ENCODE assay signal across 24 cellular contexts in genomic region chr6:167748458-167749379, GRCh38.
DNase-seq lines count a peak whose midpoint lies in the region; ATAC-seq, FAIRE-seq and TF ChIP-seq lines count a peak whose summit lies in the region.
"Had no signal": no experiment of that assay in that cellular context is flagged by ENCODE, and none has a peak within 500 bp of the region (broad histone marks: within the 10 kb centered on the region; RNA-seq: fewer than 3 reads in every experiment).

No MANE protein-coding gene starts in this region.

- no peak overlapping the region for H3K4me3 Mint-ChIP-seq in astrocyte (ENCODE audit: unreplicated experiment)
- H3K4me3 Mint-ChIP-seq: activated naive CD8-positive, alpha-beta T cell treated with anti-CD3 and anti-CD28 coated beads, Interleukin-2, amount 10 ng/mL, durations not matched to agents 7 days and 5 days; B cell; H9; T-helper 17 cell had no signal

- FAIRE-seq in astrocyte (lab: Jason Lieb, UNC): no peak
- FAIRE-seq: endothelial cell of umbilical vein, islet of Langerhans had no signal

- H3K36me3 Mint-ChIP-seq in astrocyte (ENCODE audit: low read depth, unreplicated experiment): no peaks in the 10 kb centered on the region
- H3K36me3 Mint-ChIP-seq: activated naive CD8-positive, alpha-beta T cell treated with anti-CD3 and anti-CD28 coated beads, Interleukin-2, amount 10 ng/mL, durations not matched to agents 7 days and 5 days had no signal

- DNase-seq in ELF-1 (ENCODE audit: low read depth, low spot score) (peak; percentile 58), astrocyte (ENCODE audit: low read depth) (no peak), left kidney (ENCODE audit: low read depth, low spot score) (peak; percentile 39), osteoblast (ENCODE audit: insufficient read length, low spot score, missing footprints) (peak; percentile 32), SJCRH30 (no peak), NOMO-1 treated with DMSO at 0.1 percent for 48 hours (lab: John Stamatoyannopoulos, UW; ENCODE audit: unreplicated experiment) (no peak)
- DNase-seq in stimulated activated CD4-positive, alpha-beta T cell treated with anti-CD3 and anti-CD28 coated beads, Interleukin-1b, Interleukin-23, amount 100 ng/mL, for 48 hours: no peak
- DNase-seq: activated effector memory CD4-positive, alpha-beta T cell treated with anti-CD3 and anti-CD28 coated beads, Interleukin-2, amount 50 U/mL, for 16 hours; activated naive CD8-positive, alpha-beta T cell treated with anti-CD3 and anti-CD28 coated beads, Interleukin-2, amount 10 ng/mL, durations not matched to agents 7 days and 5 days; DMS153; H9; NCI-H1092 treated with DMSO at 0.1 percent for 48 hours; NCI-H187 treated with DMSO at 0.1 percent for 48 hours; NCI-H526; RPMI8226; stimulated activated CD8-positive, alpha-beta memory T cell treated with anti-CD3 and anti-CD28 coated beads, Interleukin-4, amount 100 ng/mL, for 48 hours; T-helper 17 cell; transverse colon had no signal

- no peaks in the 10 kb centered on the region for H4K20me1 ChIP-seq in astrocyte (ENCODE audit: insufficient read depth, low read length)
- no peaks in the 10 kb centered on the region for H4K20me1 ChIP-seq in osteoblast (ENCODE audit: insufficient read depth, low read length)

- no peaks in the 10 kb centered on the region for H3K79me2 ChIP-seq in astrocyte (ENCODE audit: insufficient read depth, low read length)
- no peaks in the 10 kb centered on the region for H3K79me2 ChIP-seq in osteoblast (ENCODE audit: insufficient read depth, low read length)

- H3K27ac ChIP-seq in astrocyte (ENCODE audit: low read depth, low read length) (no peak overlapping the region), osteoblast (ENCODE audit: low read depth, low read length) (no peak overlapping the region), SJCRH30 (no peak overlapping the region)
- H3K27ac ChIP-seq: neutrophil, skin epidermis had no signal

- H3K4me1 Mint-ChIP-seq in astrocyte (ENCODE audit: low read depth, unreplicated experiment): peaks cover 8% of the 10 kb centered on the region
- H3K4me1 Mint-ChIP-seq: B cell, T-helper 17 cell had no signal

- no peak for ATAC-seq in GM18511 (IDR thresholded peaks at IDR 0.05; ENCODE audit: unreplicated experiment)
- ATAC-seq: T-helper 17 cell had no signal

- no peak for TF ChIP-seq CTCF in astrocyte (IDR thresholded peaks at IDR 0.05; ENCODE audit: insufficient read depth, low read depth, low read length)
- no peak for TF ChIP-seq CTCF in osteoblast (IDR thresholded peaks at IDR 0.05; ENCODE audit: extremely low read depth, low read depth, low read length)

- H3K4me2 ChIP-seq in astrocyte (ENCODE audit: low read length) (no peak overlapping the region), osteoblast (ENCODE audit: insufficient read depth, low read length) (no peak overlapping the region)

- H2AFZ ChIP-seq in astrocyte (ENCODE audit: low read depth, low read length): no peak overlapping the region
- no peak overlapping the region for H2AFZ ChIP-seq in osteoblast (ENCODE audit: low read length)

- H3K27me3 ChIP-seq in astrocyte (ENCODE audit: insufficient read depth, low read length) (no peaks in the 10 kb centered on the region), osteoblast (ENCODE audit: insufficient read depth, low read length) (no peaks in the 10 kb centered on the region), SJCRH30 (no peaks in the 10 kb centered on the region)
- H3K27me3 ChIP-seq: neutrophil, transverse colon had no signal

- H3K27me3 Mint-ChIP-seq in astrocyte (ENCODE audit: low read depth, unreplicated experiment): peaks cover 12% of the 10 kb centered on the region

- H3K36me3 ChIP-seq in astrocyte (ENCODE audit: insufficient read depth, low read length) (no peaks in the 10 kb centered on the region), osteoblast (ENCODE audit: insufficient read depth, low read length) (no peaks in the 10 kb centered on the region), SJCRH30 (no peaks in the 10 kb centered on the region)
- H3K36me3 ChIP-seq: neutrophil, transverse colon had no signal

- no peaks in the 10 kb centered on the region for H3K4me1 ChIP-seq in astrocyte (ENCODE audit: insufficient read depth, low read length)
- no peaks in the 10 kb centered on the region for H3K4me1 ChIP-seq in osteoblast (ENCODE audit: insufficient read depth, low read length)
- no peaks in the 10 kb centered on the region for H3K4me1 ChIP-seq in SJCRH30

- H3K27ac Mint-ChIP-seq in astrocyte (ENCODE audit: unreplicated experiment): peak overlapping the region; percentile 44
- H3K27ac Mint-ChIP-seq: activated naive CD8-positive, alpha-beta T cell treated with anti-CD3 and anti-CD28 coated beads, Interleukin-2, amount 10 ng/mL, durations not matched to agents 7 days and 5 days; B cell; T-helper 17 cell had no signal

- H3K4me3 ChIP-seq in astrocyte (ENCODE audit: insufficient read depth, low read depth, low read length) (no peak overlapping the region), osteoblast (ENCODE audit: insufficient read depth, low read length) (no peak overlapping the region), SJCRH30 (no peak overlapping the region)
- H3K4me3 ChIP-seq: skin epidermis, transverse colon had no signal

- no peak overlapping the region for H3K9ac ChIP-seq in astrocyte (ENCODE audit: low read length)

- H3K9me3 ChIP-seq in astrocyte (ENCODE audit: insufficient read depth, low read depth, low read length) (peaks cover 2% of the 10 kb centered on the region), osteoblast (ENCODE audit: low read depth, low read length) (no peaks in the 10 kb centered on the region), SJCRH30 (replicated peaks) (no peaks in the 10 kb centered on the region)
- H3K9me3 ChIP-seq: neutrophil, transverse colon had no signal

- peaks cover 4% of the 10 kb centered on the region for H3K9me3 Mint-ChIP-seq in astrocyte (ENCODE audit: unreplicated experiment)
- H3K9me3 Mint-ChIP-seq: activated naive CD8-positive, alpha-beta T cell treated with anti-CD3 and anti-CD28 coated beads, Interleukin-2, amount 10 ng/mL, durations not matched to agents 7 days and 5 days had no signal

Comparison
In these comparisons a context has a peak if more than half of its experiments do, and no peak if none do; other contexts are left out.
1. DNase-seq: peak in ELF-1 (single experiment), left kidney (single experiment) and osteoblast (single experiment); none in astrocyte (single experiment), stimulated activated CD4-positive, alpha-beta T cell treated with anti-CD3 and anti-CD28 coated beads, Interleukin-1b, Interleukin-23, amount 100 ng/mL, for 48 hours (single experiment), SJCRH30 (0 of 2) and NOMO-1 treated with DMSO at 0.1 percent for 48 hours (single experiment).